25 cellular contexts compared by ENCODE assay signal in the genomic region with DNA sequence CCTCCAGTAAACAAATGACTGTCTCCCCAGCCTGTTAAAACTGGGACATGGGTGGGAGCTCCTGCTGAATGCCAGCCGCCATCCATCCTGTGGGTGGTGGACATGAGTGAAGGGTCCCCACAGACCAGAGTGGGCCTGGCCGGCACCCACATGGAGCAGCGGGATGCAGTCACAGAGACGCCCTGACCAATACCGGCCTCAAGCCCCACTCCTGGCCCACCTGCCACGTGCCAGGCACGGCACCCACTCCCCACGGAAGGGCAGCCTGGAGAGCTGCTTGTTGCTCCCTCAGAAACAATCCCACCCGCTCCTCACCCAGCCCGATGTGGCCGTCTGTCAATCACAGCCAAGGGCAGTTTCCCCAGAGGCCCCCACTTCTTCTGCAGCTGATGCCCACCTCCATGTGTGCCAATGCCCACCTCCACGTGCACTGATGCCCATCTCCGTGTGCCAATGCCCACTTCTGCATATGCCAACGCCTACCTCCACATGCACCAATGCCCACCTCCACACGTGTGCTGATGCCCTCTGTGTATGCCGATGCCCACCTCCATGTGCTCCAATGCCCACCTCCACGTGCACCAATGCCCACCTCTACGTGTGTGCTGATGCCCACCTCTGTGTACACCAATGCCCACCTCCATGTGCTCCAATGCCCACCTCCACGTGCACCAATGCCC. TPM values are rescaled to one million over a fixed set of nuclear protein-coding genes. Genes with fewer than 3 reads are reported as not detected.
DNase-seq lines count a peak whose midpoint lies in the region; ATAC-seq, FAIRE-seq and TF ChIP-seq lines count a peak whose summit lies in the region.
"Had no signal": no experiment of that assay in that cellular context is flagged by ENCODE, and none has a peak within 500 bp of the region (broad histone marks: within the 10 kb centered on the region; RNA-seq: fewer than 3 reads in every experiment).

No MANE protein-coding gene starts in this region.

- H3K23ac ChIP-seq in H1 (ENCODE audit: insufficient read length) = no peak overlapping the region

- H4K91ac ChIP-seq in H1 (replicated peaks; ENCODE audit: insufficient read length, low read length) = no peak overlapping the region

- no peak overlapping the region for H3K4me3 Mint-ChIP-seq in activated naive CD8-positive, alpha-beta T cell treated with anti-CD3 and anti-CD28 coated beads, Interleukin-2, amount 50 U/mL, for 24 hours
- no peak overlapping the region for H3K4me3 Mint-ChIP-seq in activated naive CD8-positive, alpha-beta T cell treated with anti-CD3 and anti-CD28 coated beads for 36 hours

- no peak overlapping the region for H2BK120ac ChIP-seq in H1 (replicated peaks; ENCODE audit: low read depth, low read length)

- intact Hi-C loops in mucosa of descending colon (cut with DNase I, micrococcal nuclease) = no loop called here

- peaks cover 10 to 11% of the 10 kb centered on the region in 2 experiments; a peak in 3 of 4 replicates for H3K9me3 ChIP-seq in H1 (ENCODE audit: insufficient read depth in 2 of 2, low read depth in 1 of 2, low read length in 1 of 2)
- peaks cover 17% of the 10 kb centered on the region for H3K9me3 ChIP-seq in mucosa of descending colon
- H3K9me3 ChIP-seq in suprapubic skin = peaks cover 19% of the 10 kb centered on the region

- FAIRE-seq in H1 (lab: Jason Lieb, UNC) = no peak
- FAIRE-seq: GM12878 had no signal

- H4K5ac ChIP-seq in H1 (ENCODE audit: insufficient read length, low read depth, low read length) = no peak overlapping the region

- peaks cover 3% of the 10 kb centered on the region; the same call in 1 of the 2 replicates for H3K79me1 ChIP-seq in H1 (ENCODE audit: low read depth, low read length)

- peaks cover 0 to 29% (median 10%) of the 10 kb centered on the region in 4 experiments; a peak in 7 of 8 replicates for H3K36me3 ChIP-seq in H1 (ENCODE audit: control insufficient read depth in 2 of 4, insufficient read depth in 4 of 4, low read length in 3 of 4)
- no peaks in the 10 kb centered on the region for H3K36me3 ChIP-seq in mucosa of descending colon (ENCODE audit: low read depth)
- H3K36me3 ChIP-seq in suprapubic skin = peaks cover 13% of the 10 kb centered on the region

- H2BK12ac ChIP-seq in H1 (ENCODE audit: low read depth, low read length) = no peak overlapping the region

- peaks cover 56% of the 10 kb centered on the region for H3K36me3 Mint-ChIP-seq in activated naive CD8-positive, alpha-beta T cell treated with anti-CD3 and anti-CD28 coated beads, Interleukin-2, amount 50 U/mL, for 24 hours (ENCODE audit: low read depth)
- H3K36me3 Mint-ChIP-seq in activated naive CD8-positive, alpha-beta T cell treated with anti-CD3 and anti-CD28 coated beads for 36 hours = peaks cover 66% of the 10 kb centered on the region

- TF ChIP-seq CTCF in H1 (IDR thresholded peaks at IDR 0.05; ENCODE audit: control extremely low read depth in 1 of 3, insufficient read depth in 1 of 3, low read depth in 1 of 3, low read length in 3 of 3) (no peak), mucosa of descending colon (IDR thresholded peaks at IDR 0.05) (no peak), suprapubic skin (IDR thresholded peaks at IDR 0.05) (no peak)

- no peak overlapping the region for H2AK5ac ChIP-seq in H1 (ENCODE audit: low read depth, low read length)

- H3K14ac ChIP-seq in H1 (ENCODE audit: insufficient read length) = no peak overlapping the region

- no peak overlapping the region for H3K18ac ChIP-seq in H1 (ENCODE audit: extremely low read depth, low read length)

- H4K8ac ChIP-seq in H1 (ENCODE audit: extremely low read depth, insufficient read depth, low read length) = peak overlapping the region; percentile 57; the same call in 1 of the 2 replicates

- H3K4ac ChIP-seq in H1 (replicated peaks; ENCODE audit: insufficient read length, low read depth, low read length) = no peak overlapping the region

- no peak for DNase-seq in activated naive CD8-positive, alpha-beta T cell treated with anti-CD3 and anti-CD28 coated beads, Interleukin-2, amount 50 U/mL, for 24 hours
- DNase-seq in activated naive CD8-positive, alpha-beta T cell treated with anti-CD3 and anti-CD28 coated beads for 36 hours = no peak
- no peak for DNase-seq in H1 (ENCODE audit: low read depth in 1 of 2, low spot score in 2 of 2)
- peak in 2 of 3 donors; percentile 12 to 29 for DNase-seq in mucosa of descending colon
- peak; percentile 43 to 77 for DNase-seq in suprapubic skin (ENCODE audit: low spot score in 2 of 2)
- DNase-seq in stimulated activated CD4-positive, alpha-beta T cell treated with anti-CD3 and anti-CD28 coated beads, Interleukin-2, amount 100 ng/mL, for 48 hours = no peak
- DNase-seq in activated CD4-positive, alpha-beta T cell treated with anti-CD3 and anti-CD28 coated beads for 1 hour = no peak
- DNase-seq: 8988T; Caco-2; CD4-positive, alpha-beta memory T cell; DMS 273 treated with DMSO at 0.1 percent for 48 hours; DND-41; GOT3; NCI-H1092 treated with DMSO at 0.1 percent for 48 hours; NCI-H1436 treated with DMSO at 0.1 percent for 48 hours; NCI-H2029; NCI-H2227 treated with DMSO at 0.1 percent for 48 hours; NCI-H510A treated with DMSO at 0.1 percent for 48 hours; NCI-H774; NK-92 treated with Interleukin-12 subunit alpha and Interleukin-12 subunit beta, amount 100 ng/mL, for 24 hours had no signal

- H3K4me1 ChIP-seq in H1 (replicated peaks in 1 of 4; ENCODE audit: control insufficient read depth in 3 of 4, insufficient read depth in 4 of 4, low read length in 3 of 4) (no peaks in the 10 kb centered on the region), mucosa of descending colon (ENCODE audit: low read depth) (no peaks in the 10 kb centered on the region), suprapubic skin (no peaks in the 10 kb centered on the region)
- H3K4me1 ChIP-seq: BLaER1 treated with 17β-estradiol and CSF1 and Interleukin-3, amounts not matched to agents 10 nM and 100 nM; Caco-2 had no signal

- no peaks in the 10 kb centered on the region for H3K27me3 ChIP-seq in H1 (replicated peaks in 1 of 4; ENCODE audit: control insufficient read depth in 3 of 4, extremely low read depth in 1 of 4, insufficient read depth in 3 of 4, low read length in 3 of 4)
- H3K27me3 ChIP-seq in suprapubic skin = no peaks in the 10 kb centered on the region
- H3K27me3 ChIP-seq: BLaER1 treated with 17β-estradiol and CSF1 and Interleukin-3, amounts not matched to agents 10 nM and 100 nM had no signal

- TF ChIP-seq POLR2A in H1 (IDR thresholded peaks at IDR 0.05; ENCODE audit: control extremely low read depth in 1 of 2, low read depth in 2 of 2, low read length in 2 of 2) = no peak
- no peak for TF ChIP-seq POLR2A in suprapubic skin (IDR thresholded peaks at IDR 0.05)

- H4K20me1 ChIP-seq in H1 (replicated peaks in 1 of 2; ENCODE audit: control insufficient read depth in 1 of 2, insufficient read depth in 2 of 2, low read length in 2 of 2) = no peaks in the 10 kb centered on the region
- H4K20me1 ChIP-seq: BLaER1 treated with 17β-estradiol and CSF1 and Interleukin-3, amounts not matched to agents 10 nM and 100 nM had no signal

- no peaks in the 10 kb centered on the region for H3K4me1 Mint-ChIP-seq in activated naive CD8-positive, alpha-beta T cell treated with anti-CD3 and anti-CD28 coated beads, Interleukin-2, amount 50 U/mL, for 24 hours
- H3K4me1 Mint-ChIP-seq in activated naive CD8-positive, alpha-beta T cell treated with anti-CD3 and anti-CD28 coated beads for 36 hours = no peaks in the 10 kb centered on the region

- H3K56ac ChIP-seq in H1 (replicated peaks; ENCODE audit: insufficient read length, low read depth, low read length) = no peak overlapping the region

- peaks cover 29% of the 10 kb centered on the region for H3K9me3 Mint-ChIP-seq in activated naive CD8-positive, alpha-beta T cell treated with anti-CD3 and anti-CD28 coated beads, Interleukin-2, amount 50 U/mL, for 24 hours
- peaks cover 26% of the 10 kb centered on the region for H3K9me3 Mint-ChIP-seq in activated naive CD8-positive, alpha-beta T cell treated with anti-CD3 and anti-CD28 coated beads for 36 hours

- CTCF ChIA-PET in H1 (lab: Charles Lee; ENCODE audit: partially characterized antibody) = no interaction called here

- H3K4me3 ChIP-seq in H1 (ENCODE audit: extremely low read depth in 1 of 4, insufficient read depth in 2 of 4, low read depth in 3 of 4, low read length in 4 of 4) (no peak overlapping the region), mucosa of descending colon (no peak overlapping the region), suprapubic skin (no peak overlapping the region)
- H3K4me3 ChIP-seq: BLaER1 treated with 17β-estradiol and CSF1 and Interleukin-3, amounts not matched to agents 10 nM and 100 nM; GM12878 had no signal

- no peak for TF ChIP-seq RAD21 in H1 (IDR thresholded peaks at IDR 0.05 in 1 of 2, conservative IDR thresholded peaks at IDR 0.05 in 1 of 2; ENCODE audit: low read depth in 2 of 2, low read length in 2 of 2)

- H3K27ac Mint-ChIP-seq in activated naive CD8-positive, alpha-beta T cell treated with anti-CD3 and anti-CD28 coated beads, Interleukin-2, amount 50 U/mL, for 24 hours = no peak overlapping the region
- H3K27ac Mint-ChIP-seq in activated naive CD8-positive, alpha-beta T cell treated with anti-CD3 and anti-CD28 coated beads for 36 hours = no peak overlapping the region
- H3K27ac Mint-ChIP-seq: CD4-positive, alpha-beta memory T cell had no signal

- no peak overlapping the region for H3K4me2 ChIP-seq in H1 (ENCODE audit: insufficient read depth in 1 of 2, low read depth in 2 of 2, low read length in 2 of 2)
- H3K4me2 ChIP-seq: BLaER1 treated with 17β-estradiol and CSF1 and Interleukin-3, amounts not matched to agents 10 nM and 100 nM; KMS-11 had no signal

- WGBS in H1 (ENCODE audit: extremely low coverage in 1 of 2, insufficient coverage in 1 of 2, insufficient read length in 1 of 2, insufficient replicate concordance in 2 of 2, low coverage in 1 of 2, low lambda C conversion rate in 2 of 2, missing lambda C conversion rate in 1 of 2), 2 experiments = 96% methylated on average over 19 of the region's 19 CpGs; no CpG with 5 or more reads in 1 of the 2 experiments
- WGBS in suprapubic skin = 96% methylated on average over 19 of the region's 19 CpGs

- no peak overlapping the region for H3K27ac ChIP-seq in H1 (ENCODE audit: low read depth, low read length)
- no peak overlapping the region for H3K27ac ChIP-seq in suprapubic skin
- H3K27ac ChIP-seq: BLaER1 treated with 17β-estradiol and CSF1 and Interleukin-3, amounts not matched to agents 10 nM and 100 nM; KMS-11 had no signal

- H3K9ac ChIP-seq in H1 (replicated peaks in 1 of 4; ENCODE audit: extremely low read depth in 1 of 4, low read depth in 3 of 4, low read length in 3 of 4) = no peak overlapping the region
- H3K9ac ChIP-seq: BLaER1 treated with 17β-estradiol and CSF1 and Interleukin-3, amounts not matched to agents 10 nM and 100 nM; KMS-11 had no signal

- TF ChIP-seq EP300 in H1 (IDR thresholded peaks at IDR 0.05; ENCODE audit: borderline replicate concordance in 1 of 2, low read depth in 2 of 2, low read length in 2 of 2) = no peak
- TF ChIP-seq EP300 in suprapubic skin (IDR thresholded peaks at IDR 0.05) = no peak

- no peak overlapping the region for H2AFZ ChIP-seq in H1 (ENCODE audit: low read length)

- POLR2A ChIA-PET in H1 (lab: Charles Lee; ENCODE audit: partially characterized antibody) = no interaction called here

- H3K23me2 ChIP-seq in H1 (ENCODE audit: low read depth, low read length) = peaks cover 2% of the 10 kb centered on the region; the same call in 1 of the 2 replicates

- H3K79me2 ChIP-seq in H1 (ENCODE audit: control insufficient read depth in 1 of 2, insufficient read depth in 2 of 2, low read length in 2 of 2) = no peaks in the 10 kb centered on the region; a peak in 2 of 4 replicates

- H2BK5ac ChIP-seq in H1 (ENCODE audit: low read depth, low read length) = no peak overlapping the region

- H2BK15ac ChIP-seq in H1 (ENCODE audit: low read length) = no peak overlapping the region

- H2BK20ac ChIP-seq in H1 (ENCODE audit: low read length) = no peak overlapping the region

- peak; percentile 28 for ATAC-seq in activated naive CD8-positive, alpha-beta T cell treated with anti-CD3 and anti-CD28 coated beads, Interleukin-2, amount 50 U/mL, for 24 hours
- ATAC-seq in mucosa of descending colon = no peak
- no peak for ATAC-seq in HG03159 (IDR thresholded peaks at IDR 0.05; ENCODE audit: unreplicated experiment)
- ATAC-seq: GM12878, HCT116 had no signal

- no peaks in the 10 kb centered on the region for H3K27me3 Mint-ChIP-seq in activated naive CD8-positive, alpha-beta T cell treated with anti-CD3 and anti-CD28 coated beads, Interleukin-2, amount 50 U/mL, for 24 hours
- no peaks in the 10 kb centered on the region for H3K27me3 Mint-ChIP-seq in activated naive CD8-positive, alpha-beta T cell treated with anti-CD3 and anti-CD28 coated beads for 36 hours
- H3K27me3 Mint-ChIP-seq: CD4-positive, alpha-beta memory T cell had no signal

RNA-seq across cellular contexts. Expression of a gene that starts 42.8 kb away (rescaled TPM):
- 10 to 100 TPM; 46.8 to 48.5 TPM for total RNA-seq in activated naive CD8-positive, alpha-beta T cell treated with anti-CD3 and anti-CD28 coated beads for 36 hours
- total RNA-seq in H1 (2021; fragmentation: NEBNext Ultra II Directional; extraction: Animal tissue kit (Norgen Biotek cat#: 25700)) = 55.1 and 56.5 TPM in 2 replicates
- 95.9 and 164 TPM in 2 replicates for polyA plus RNA-seq in H1 (2011; rRNA removed)
- polyA plus RNA-seq in H1 (2011; cell fraction: cytosol; rRNA removed) = 46.8 TPM
- polyA plus RNA-seq in H1 (2011; cell fraction: nucleus; rRNA removed) = 73.5 TPM
- 34.1 to 57.9 TPM (median 53.4 TPM) in 4 replicates for polyA plus RNA-seq in H1 (2012, experiment 1 of 2)
- 45.5 TPM for polyA plus RNA-seq in H1 (2012, experiment 2 of 2)
- 33.9 TPM for polyA plus RNA-seq in H1 (2013, experiment 1 of 2)
- polyA plus RNA-seq in H1 (2013, experiment 2 of 2) = 34.7 TPM
- polyA minus RNA-seq in H1 (2011; rRNA and poly(A)+ RNA removed) = 50.1 and 75.3 TPM in 2 replicates
- polyA minus RNA-seq in H1 (2011; cell fraction: cytosol; rRNA and poly(A)+ RNA removed) = 44.4 TPM
- polyA minus RNA-seq in H1 (2011; cell fraction: nucleus; rRNA and poly(A)+ RNA removed) = 43.4 TPM
- total RNA-seq in mucosa of descending colon = 10 to 100 TPM; 29.4 to 43.0 (median 30.9) TPM
- total RNA-seq in suprapubic skin = 10 to 100 TPM; 26.7 to 34.4 (median 29.0) TPM

RNA-seq across cellular contexts. Expression of a gene that starts 43.4 kb away (rescaled TPM):
- total RNA-seq in activated naive CD8-positive, alpha-beta T cell treated with anti-CD3 and anti-CD28 coated beads for 36 hours = 10 to 100 TPM; 38.1 to 40.2 TPM
- 55.7 and 58.0 TPM in 2 replicates for total RNA-seq in H1 (2021; fragmentation: NEBNext Ultra II Directional; extraction: Animal tissue kit (Norgen Biotek cat#: 25700))
- 12.3 and 23.2 TPM in 2 replicates for polyA plus RNA-seq in H1 (2011; rRNA removed)
- polyA plus RNA-seq in H1 (2011; cell fraction: cytosol; rRNA removed) = 25.3 TPM
- polyA plus RNA-seq in H1 (2011; cell fraction: nucleus; rRNA removed) = 30.8 TPM
- polyA plus RNA-seq in H1 (2012, experiment 1 of 2) = 43.9 to 55.5 TPM (median 53.2 TPM) in 4 replicates
- 35.0 TPM for polyA plus RNA-seq in H1 (2012, experiment 2 of 2)
- polyA plus RNA-seq in H1 (2013, experiment 1 of 2) = 18.5 TPM
- 19.0 TPM for polyA plus RNA-seq in H1 (2013, experiment 2 of 2)
- polyA minus RNA-seq in H1 (2011; rRNA and poly(A)+ RNA removed) = 43.0 and 43.2 TPM in 2 replicates
- polyA minus RNA-seq in H1 (2011; cell fraction: cytosol; rRNA and poly(A)+ RNA removed) = 28.6 TPM
- 22.1 TPM for polyA minus RNA-seq in H1 (2011; cell fraction: nucleus; rRNA and poly(A)+ RNA removed)
- total RNA-seq in mucosa of descending colon = 10 to 100 TPM; 10.1 to 24.5 (median 24.4) TPM
- 10 to 100 TPM in 2 of 4 donors, 1 to 10 TPM in 2; 8.2 to 12.3 (median 10.5) TPM for total RNA-seq in suprapubic skin

Comparison
In these comparisons a context has a peak if more than half of its experiments do, and no peak if none do; other contexts are left out.
1. DNase-seq: peak in mucosa of descending colon (2 of 3) and suprapubic skin (2 of 2); none in activated naive CD8-positive, alpha-beta T cell treated with anti-CD3 and anti-CD28 coated beads, Interleukin-2, amount 50 U/mL, for 24 hours (single experiment), activated naive CD8-positive, alpha-beta T cell treated with anti-CD3 and anti-CD28 coated beads for 36 hours (single experiment), H1 (0 of 2), stimulated activated CD4-positive, alpha-beta T cell treated with anti-CD3 and anti-CD28 coated beads, Interleukin-2, amount 100 ng/mL, for 48 hours (0 of 2) and activated CD4-positive, alpha-beta T cell treated with anti-CD3 and anti-CD28 coated beads for 1 hour (single experiment).